Comparison of ENCODE assay signal across 2 cellular contexts in genomic region chr19:13764821-13765394, GRCh38.
TF ChIP-seq lines count a peak whose summit lies in the region.

No MANE protein-coding gene starts in this region.

TF ChIP-seq in A549, 52 proteins besides CTCF, POLR2A, EP300 and RAD21 (continued from another document):
- TF ChIP-seq KDM1A (IDR thresholded peaks at IDR 0.05; ENCODE audit: low read depth) (no peak), PBX3 (IDR thresholded peaks at IDR 0.05) (no peak), HOXA7 (CRISPR knock-in tag; IDR thresholded peaks at IDR 0.05) (no peak), HES2 (IDR thresholded peaks at IDR 0.05) (no peak), CBX8 (IDR thresholded peaks at IDR 0.05) (no peak), HOXB5 (CRISPR knock-in tag; IDR thresholded peaks at IDR 0.05) (no peak)

TF ChIP-seq in GM23338, 12 proteins besides CTCF, POLR2A, EP300 and RAD21 (continued from another document):
- TF ChIP-seq JUNB (IDR thresholded peaks at IDR 0.05; ENCODE audit: unreplicated experiment) (no peak), CREB1 (CRISPR knock-in tag; IDR thresholded peaks at IDR 0.05; ENCODE audit: low read depth) (no peak), EZH2 (IDR thresholded peaks at IDR 0.05; ENCODE audit: low read depth, unreplicated experiment) (no peak), POLR2AphosphoS5 (IDR thresholded peaks at IDR 0.05; ENCODE audit: low read depth) (no peak), ZNF462 (CRISPR knock-in tag; IDR thresholded peaks at IDR 0.05) (no peak), STAT1 (IDR thresholded peaks at IDR 0.05; ENCODE audit: unreplicated experiment) (no peak), ETS1 (IDR thresholded peaks at IDR 0.05) (no peak), EZH2phosphoT487 (IDR thresholded peaks at IDR 0.05; ENCODE audit: unreplicated experiment) (no peak), NANOG (IDR thresholded peaks at IDR 0.05; ENCODE audit: borderline replicate concordance) (no peak), ZNF331 (CRISPR knock-in tag; IDR thresholded peaks at IDR 0.05; ENCODE audit: low read depth) (no peak), ZNF114 (CRISPR knock-in tag; IDR thresholded peaks at IDR 0.05) (no peak)
